In the genomic region with DNA sequence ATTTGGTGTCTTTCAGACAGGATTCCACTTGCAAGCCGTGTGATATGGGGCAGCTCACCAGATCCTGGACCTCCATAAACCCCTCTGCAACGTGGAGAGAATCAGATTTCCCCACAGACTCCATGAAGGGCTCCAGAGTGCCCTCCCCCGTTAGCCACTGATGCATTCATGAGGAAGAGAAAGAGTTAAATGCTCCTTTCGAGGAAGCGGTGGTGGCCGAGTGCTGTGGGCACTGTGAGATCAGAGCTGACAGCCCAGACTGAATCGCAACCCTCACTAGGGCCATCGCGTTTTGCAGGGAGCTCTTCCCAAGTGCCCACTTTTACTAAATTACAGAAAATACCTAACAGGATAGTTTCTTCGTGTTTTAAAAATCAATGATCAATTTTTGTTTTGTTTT, we compare ENCODE assay signal across 18 cellular contexts.
"Had no signal": no experiment of that assay in that cellular context is flagged by ENCODE, and none has a peak within 500 bp of the region (broad histone marks: within the 10 kb centered on the region; RNA-seq: fewer than 3 reads in every experiment).

No MANE protein-coding gene starts in this region.

- H3K27me3 ChIP-seq: foreskin keratinocyte, pancreas, tibial artery had no signal

- H3K27ac ChIP-seq: coronary artery, foreskin keratinocyte, pancreas, psoas muscle, tibial artery had no signal

- H3K9me3 Mint-ChIP-seq: endodermal cell; naive thymus-derived CD4-positive, alpha-beta T cell; stimulated activated memory B cell treated with anti-CD40 and anti-IgM and Interleukin-4, amounts not matched to agents 10 μg/mL and 1 μg/mL and 100 μg/mL, for 72 hours; stimulated activated naive CD8-positive, alpha-beta T cell treated with anti-CD3 and anti-CD28 coated beads, Interleukin-15, Interleukin-2, amounts not matched to agents 100 ng/mL and 50 ng/mL, for 24 hours had no signal

- ATAC-seq: foreskin keratinocyte; left lobe of liver; naive thymus-derived CD4-positive, alpha-beta T cell; pancreas; psoas muscle; stimulated activated memory B cell treated with anti-CD40 and anti-IgM and Interleukin-4, amounts not matched to agents 10 μg/mL and 1 μg/mL and 100 μg/mL, for 72 hours had no signal

- H3K4me3 ChIP-seq: coronary artery, pancreas, psoas muscle, tibial artery had no signal

- H3K4me1 Mint-ChIP-seq: endodermal cell; stimulated activated memory B cell treated with anti-CD40 and anti-IgM and Interleukin-4, amounts not matched to agents 10 μg/mL and 1 μg/mL and 100 μg/mL, for 72 hours had no signal

- H3K36me3 Mint-ChIP-seq: stimulated activated memory B cell treated with anti-CD40 and anti-IgM and Interleukin-4, amounts not matched to agents 10 μg/mL and 1 μg/mL and 100 μg/mL, for 72 hours had no signal

- H3K4me3 Mint-ChIP-seq: endodermal cell; naive thymus-derived CD4-positive, alpha-beta T cell; stimulated activated memory B cell treated with anti-CD40 and anti-IgM and Interleukin-4, amounts not matched to agents 10 μg/mL and 1 μg/mL and 100 μg/mL, for 72 hours; stimulated activated naive CD8-positive, alpha-beta T cell treated with anti-CD3 and anti-CD28 coated beads, Interleukin-15, Interleukin-2, amounts not matched to agents 100 ng/mL and 50 ng/mL, for 24 hours had no signal

- H3K36me3 ChIP-seq: pancreas, tibial artery had no signal

- DNase-seq: central memory CD4-positive, alpha-beta T cell; effector CD4-positive, alpha-beta T cell; endodermal cell; erythroblast; foreskin keratinocyte; kidney glomerular epithelial cell; mammary epithelial cell; naive thymus-derived CD4-positive, alpha-beta T cell; nucleus accumbens; pancreas; psoas muscle; small intestine; stimulated activated CD4-positive, alpha-beta T cell treated with anti-CD3 and anti-CD28 coated beads, Interleukin-2, amount 100 ng/mL, for 48 hours; tibial artery had no signal

- H3K27ac Mint-ChIP-seq: endodermal cell; naive thymus-derived CD4-positive, alpha-beta T cell; stimulated activated memory B cell treated with anti-CD40 and anti-IgM and Interleukin-4, amounts not matched to agents 10 μg/mL and 1 μg/mL and 100 μg/mL, for 72 hours; stimulated activated naive CD8-positive, alpha-beta T cell treated with anti-CD3 and anti-CD28 coated beads, Interleukin-15, Interleukin-2, amounts not matched to agents 100 ng/mL and 50 ng/mL, for 24 hours had no signal

- H3K27me3 Mint-ChIP-seq: stimulated activated memory B cell treated with anti-CD40 and anti-IgM and Interleukin-4, amounts not matched to agents 10 μg/mL and 1 μg/mL and 100 μg/mL, for 72 hours; stimulated activated naive CD8-positive, alpha-beta T cell treated with anti-CD3 and anti-CD28 coated beads, Interleukin-15, Interleukin-2, amounts not matched to agents 100 ng/mL and 50 ng/mL, for 24 hours had no signal

- H3K9me3 ChIP-seq: pancreas, psoas muscle, tibial artery had no signal

- H3K4me1 ChIP-seq: foreskin keratinocyte, pancreas, psoas muscle had no signal
